In genomic region chr9:127770905-127771569, GRCh38 we compare ENCODE assay signal across 1 cellular context.
A peak's percentile ranks its signal among the peaks of the same experiment; 100 is the strongest.
TF ChIP-seq lines count a peak whose summit lies in the region.

No MANE protein-coding gene starts in this region.

TF ChIP-seq in HEK293, 187 proteins besides CTCF, POLR2A, EP300 and RAD21 (continued from another document):
- no peak for TF ChIP-seq ZNF529 (tag by site-specific recombination; IDR thresholded peaks at IDR 0.05; ENCODE audit: insufficient replicate concordance)
- no peak for TF ChIP-seq ZNF580 (tag by site-specific recombination; IDR thresholded peaks at IDR 0.05)
- TF ChIP-seq ZNF585B (tag by site-specific recombination; IDR thresholded peaks at IDR 0.05): no peak
- peak; percentile 73; the same call in 1 of the 2 replicates for TF ChIP-seq ZEB2 (tag by site-specific recombination; IDR thresholded peaks at IDR 0.05)
- no peak for TF ChIP-seq ZNF132 (tag by site-specific recombination; IDR thresholded peaks at IDR 0.05; ENCODE audit: borderline replicate concordance)
- no peak for TF ChIP-seq ZNF449 (tag by site-specific recombination; IDR thresholded peaks at IDR 0.05)
- no peak for TF ChIP-seq ZSCAN18 (tag by site-specific recombination; IDR thresholded peaks at IDR 0.05)
- TF ChIP-seq RBAK (tag by site-specific recombination; IDR thresholded peaks at IDR 0.05): no peak
- TF ChIP-seq ZNF239 (tag by site-specific recombination; IDR thresholded peaks at IDR 0.05): no peak
- TF ChIP-seq PRDM10 (tag by site-specific recombination; IDR thresholded peaks at IDR 0.05): peak; percentile 78
- no peak for TF ChIP-seq ZNF24 (tag by site-specific recombination; IDR thresholded peaks at IDR 0.05)
- TF ChIP-seq ZNF76 (tag by site-specific recombination; IDR thresholded peaks at IDR 0.05; ENCODE audit: borderline replicate concordance, low read depth): no peak
- TF ChIP-seq IKZF3 (tag by site-specific recombination; IDR thresholded peaks at IDR 0.05): no peak
- peak; percentile 53; the same call in 1 of the 2 replicates for TF ChIP-seq ZNF610 (tag by site-specific recombination; IDR thresholded peaks at IDR 0.05; ENCODE audit: borderline replicate concordance)
- TF ChIP-seq HOXA7 (CRISPR knock-in tag; IDR thresholded peaks at IDR 0.05; ENCODE audit: borderline replicate concordance): no peak
- TF ChIP-seq ZNF302 (tag by site-specific recombination; IDR thresholded peaks at IDR 0.05; ENCODE audit: low read depth): no peak
- no peak for TF ChIP-seq SALL2 (tag by site-specific recombination; IDR thresholded peaks at IDR 0.05; ENCODE audit: borderline replicate concordance)
- TF ChIP-seq ZIC2 (tag by site-specific recombination; IDR thresholded peaks at IDR 0.05): peak; percentile 83
- TF ChIP-seq ZNF623 (tag by site-specific recombination; IDR thresholded peaks at IDR 0.05): no peak
- TF ChIP-seq MZF1 (tag by site-specific recombination; IDR thresholded peaks at IDR 0.05; ENCODE audit: borderline replicate concordance): no peak
- TF ChIP-seq GLI4 (tag by site-specific recombination; IDR thresholded peaks at IDR 0.05): no peak
- TF ChIP-seq ZBTB20 (tag by site-specific recombination; IDR thresholded peaks at IDR 0.05): 0 out of 2 replicates have a peak, but pooled peaks have one; percentile 18
- peak; percentile 82; the same call in 1 of the 2 replicates for TF ChIP-seq GLIS2 (tag by site-specific recombination; IDR thresholded peaks at IDR 0.05)
- TF ChIP-seq ZNF133 (tag by site-specific recombination; IDR thresholded peaks at IDR 0.05): no peak
- no peak for TF ChIP-seq ZNF140 (tag by site-specific recombination; IDR thresholded peaks at IDR 0.05)
- no peak for TF ChIP-seq ZNF266 (tag by site-specific recombination; IDR thresholded peaks at IDR 0.05; ENCODE audit: low read depth)
- TF ChIP-seq ZNF280C (tag by site-specific recombination; IDR thresholded peaks at IDR 0.05): no peak
- TF ChIP-seq OVOL3 (tag by site-specific recombination; IDR thresholded peaks at IDR 0.05): no peak
- peak; percentile 95 for TF ChIP-seq SP2 (tag by site-specific recombination; IDR thresholded peaks at IDR 0.05)
- TF ChIP-seq ZNF670 (tag by site-specific recombination; IDR thresholded peaks at IDR 0.05; ENCODE audit: low read depth): no peak
- TF ChIP-seq ZNF398 (tag by site-specific recombination; IDR thresholded peaks at IDR 0.05): no peak
- peak; percentile 58 for TF ChIP-seq GLIS1 (tag by site-specific recombination; IDR thresholded peaks at IDR 0.05)
- no peak for TF ChIP-seq ZNF148 (tag by site-specific recombination; IDR thresholded peaks at IDR 0.05; ENCODE audit: borderline replicate concordance)
- no peak for TF ChIP-seq ZNF324 (tag by site-specific recombination; IDR thresholded peaks at IDR 0.05)
- TF ChIP-seq ZNF335 (tag by site-specific recombination; conservative IDR thresholded peaks at IDR 0.05): peak; percentile 86
- no peak for TF ChIP-seq BCL6B (tag by site-specific recombination; IDR thresholded peaks at IDR 0.05)
